Comparison of ENCODE assay signal across 8 cellular contexts in genomic region chr17:8190506-8190905, GRCh38. TPM values are rescaled to one million over a fixed set of nuclear protein-coding genes. Genes with fewer than 3 reads are reported as not detected.
DNase-seq lines count a peak whose midpoint lies in the region; FAIRE-seq and TF ChIP-seq lines count a peak whose summit lies in the region.

No MANE protein-coding gene starts in this region.

- H3K27ac Mint-ChIP-seq in activated T-cell treated with anti-CD3 and anti-CD28 coated beads, Interleukin-2, amount 50 U/mL, for 24 hours: peak overlapping the region; percentile 93
- H3K27ac Mint-ChIP-seq in activated naive CD8-positive, alpha-beta T cell treated with anti-CD3 and anti-CD28 coated beads for 36 hours: peak overlapping the region; percentile 90

- peak overlapping the region in 2 of 3 experiments; percentile 10 to 56 for H3K4me3 ChIP-seq in keratinocyte (ENCODE audit: control insufficient read depth in 2 of 3, extremely low read depth in 1 of 3, insufficient read depth in 2 of 3, low read depth in 1 of 3, low read length in 3 of 3)
- H3K4me3 ChIP-seq in thyroid gland (replicated peaks in 1 of 3): peak overlapping the region in 1 of 3 donors; percentile 95

- TF ChIP-seq POLR2A in thyroid gland (IDR thresholded peaks at IDR 0.05): no peak

- peak overlapping the region; percentile 53 for H2AFZ ChIP-seq in keratinocyte (ENCODE audit: control insufficient read depth, low read length)

- intact Hi-C loops in thyroid gland (cut with DNase I): no loop called here

- H3K9me1 ChIP-seq in keratinocyte (ENCODE audit: control insufficient read depth, extremely low read depth, insufficient read depth, low read length): no peaks in the 10 kb centered on the region

- H3K27ac ChIP-seq in keratinocyte (ENCODE audit: control insufficient read depth, insufficient read depth, low read length) (peak overlapping the region; percentile 32), thyroid gland (peak overlapping the region; percentile 46 to 99 (median 68))

- H3K79me2 ChIP-seq in keratinocyte (ENCODE audit: control insufficient read depth, insufficient read depth, low read length): peaks cover 14% of the 10 kb centered on the region

- H3K27me3 ChIP-seq in keratinocyte (ENCODE audit: control insufficient read depth, extremely low read depth, insufficient read depth, low read length) (no peaks in the 10 kb centered on the region), thyroid gland (no peaks in the 10 kb centered on the region)

- no peaks in the 10 kb centered on the region for H3K9me3 Mint-ChIP-seq in activated T-cell treated with anti-CD3 and anti-CD28 coated beads, Interleukin-2, amount 50 U/mL, for 24 hours
- no peaks in the 10 kb centered on the region for H3K9me3 Mint-ChIP-seq in activated naive CD8-positive, alpha-beta T cell treated with anti-CD3 and anti-CD28 coated beads for 36 hours

- H3K9me3 ChIP-seq in keratinocyte (ENCODE audit: control insufficient read depth, low read depth, low read length) (no peaks in the 10 kb centered on the region), thyroid gland (no peaks in the 10 kb centered on the region)

- peak overlapping the region; percentile 82 for H3K4me2 ChIP-seq in keratinocyte (ENCODE audit: control insufficient read depth, extremely low read depth, insufficient read depth, low read depth, low read length)

- TF ChIP-seq CTCF in keratinocyte (optimal IDR thresholded peaks at IDR 0.05 in 1 of 3, IDR thresholded peaks at IDR 0.05 in 1 of 3, conservative IDR thresholded peaks at IDR 0.05 in 1 of 3; ENCODE audit: extremely low read depth in 1 of 3, insufficient read depth in 2 of 3, low read length in 3 of 3): no peak
- no peak for TF ChIP-seq CTCF in thyroid gland (IDR thresholded peaks at IDR 0.05)

- H3K4me1 ChIP-seq in keratinocyte (ENCODE audit: control insufficient read depth, extremely low read depth, insufficient read depth, low read length) (peaks cover 32% of the 10 kb centered on the region), thyroid gland (peaks cover 20 to 41% of the 10 kb centered on the region in 2 donors)

- dilution Hi-C loops in keratinocyte (cut with MboI; ENCODE audit: extremely low pct_ligation_motif_present, low sequenced_read_pairs): no loop called here

- H3K4me3 Mint-ChIP-seq in activated T-cell treated with anti-CD3 and anti-CD28 coated beads, Interleukin-2, amount 50 U/mL, for 24 hours: no peak overlapping the region
- H3K4me3 Mint-ChIP-seq in activated naive CD8-positive, alpha-beta T cell treated with anti-CD3 and anti-CD28 coated beads for 36 hours: no peak overlapping the region

- H3K36me3 ChIP-seq in keratinocyte (ENCODE audit: control insufficient read depth in 2 of 2, extremely low read depth in 1 of 2, insufficient read depth in 2 of 2, low read length in 2 of 2) (no peaks in the 10 kb centered on the region), thyroid gland (no peaks in the 10 kb centered on the region)

- H3K9ac ChIP-seq in keratinocyte (ENCODE audit: control insufficient read depth, extremely low read depth, insufficient read depth, low read length): no peak overlapping the region

- no peak for FAIRE-seq in keratinocyte (lab: Jason Lieb, UNC)
- no peak for FAIRE-seq in RCC 7860 (lab: Jason Lieb, UNC)

- 48 to 49% methylated on average over 6 of the region's 6 CpGs for WGBS in thyroid gland, 2 donors

- peaks cover 2% of the 10 kb centered on the region for H3K36me3 Mint-ChIP-seq in activated T-cell treated with anti-CD3 and anti-CD28 coated beads, Interleukin-2, amount 50 U/mL, for 24 hours (ENCODE audit: low read depth)
- no peaks in the 10 kb centered on the region for H3K36me3 Mint-ChIP-seq in activated naive CD8-positive, alpha-beta T cell treated with anti-CD3 and anti-CD28 coated beads for 36 hours

- H3K27me3 Mint-ChIP-seq in activated T-cell treated with anti-CD3 and anti-CD28 coated beads, Interleukin-2, amount 50 U/mL, for 24 hours: no peaks in the 10 kb centered on the region
- H3K27me3 Mint-ChIP-seq in activated naive CD8-positive, alpha-beta T cell treated with anti-CD3 and anti-CD28 coated beads for 36 hours: no peaks in the 10 kb centered on the region

- H3K4me1 Mint-ChIP-seq in activated T-cell treated with anti-CD3 and anti-CD28 coated beads, Interleukin-2, amount 50 U/mL, for 24 hours (ENCODE audit: low read depth): peaks cover 11% of the 10 kb centered on the region
- peaks cover 10% of the 10 kb centered on the region for H3K4me1 Mint-ChIP-seq in activated naive CD8-positive, alpha-beta T cell treated with anti-CD3 and anti-CD28 coated beads for 36 hours

- H4K20me1 ChIP-seq in keratinocyte (ENCODE audit: control insufficient read depth, extremely low read depth, insufficient read depth, low read length): no peaks in the 10 kb centered on the region

- no peak for DNase-seq in activated T-cell treated with anti-CD3 and anti-CD28 coated beads, Interleukin-2, amount 50 U/mL, for 24 hours
- DNase-seq in activated T-cell treated with anti-CD3 and anti-CD28 coated beads for 4 hours: no peak
- DNase-seq in activated naive CD8-positive, alpha-beta T cell treated with anti-CD3 and anti-CD28 coated beads for 36 hours: no peak
- DNase-seq in keratinocyte (ENCODE audit: low read depth, low spot score): no peak
- DNase-seq in thyroid gland: no peak
- no peak for DNase-seq in RCC 7860 (ENCODE audit: low spot score)
- no peak for DNase-seq in NCI-H1417 treated with DMSO at 0.1 percent for 48 hours (lab: John Stamatoyannopoulos, UW)
- DNase-seq in NCI-H510A treated with DMSO at 0.1 percent for 48 hours (lab: John Stamatoyannopoulos, UW): no peak

RNA-seq across cellular contexts. Expression of gene BORCS6, which starts 0.5 kb away (rescaled TPM):
- total RNA-seq in activated naive CD8-positive, alpha-beta T cell treated with anti-CD3 and anti-CD28 coated beads for 36 hours: 1 to 10 TPM; 5.1 to 5.2 TPM
- polyA plus RNA-seq in keratinocyte: 4.2 to 6.3 TPM (median 5.5 TPM) in 3 replicates
- 0.90 TPM for polyA plus RNA-seq in keratinocyte (2011; ENCODE audit: low read depth)
- polyA plus RNA-seq in keratinocyte (2011; cell fraction: cytosol; rRNA removed): 3.3 and 7.3 TPM in 2 replicates
- 4.4 and 5.6 TPM in 2 replicates for polyA plus RNA-seq in keratinocyte (2011; cell fraction: nucleus; rRNA removed)
- polyA plus RNA-seq in keratinocyte (2012; ENCODE audit: low replicate concordance): 4.5 and 6.5 TPM in 2 replicates
- 2.9 to 5.0 TPM (median 3.9 TPM) in 3 replicates for polyA minus RNA-seq in keratinocyte
- 10.6 TPM for polyA minus RNA-seq in keratinocyte (2011; cell fraction: cytosol; rRNA and poly(A)+ RNA removed)
- 3.3 and 3.4 TPM in 2 replicates for polyA minus RNA-seq in keratinocyte (2011; cell fraction: nucleus; rRNA and poly(A)+ RNA removed)
- 10 to 100 TPM in 3 of 4 donors, 1 to 10 TPM in 1; 7.7 to 17.0 (median 15.5) TPM for total RNA-seq in thyroid gland

RNA-seq across cellular contexts. Expression of gene TMEM107, which starts 14.3 kb away (rescaled TPM):
- 10 to 100 TPM; 26.0 to 26.3 TPM for total RNA-seq in activated naive CD8-positive, alpha-beta T cell treated with anti-CD3 and anti-CD28 coated beads for 36 hours
- polyA plus RNA-seq in keratinocyte: 16.2 to 21.8 TPM (median 19.0 TPM) in 3 replicates
- polyA plus RNA-seq in keratinocyte (2011; ENCODE audit: low read depth): 10.0 TPM
- 13.1 and 16.1 TPM in 2 replicates for polyA plus RNA-seq in keratinocyte (2011; cell fraction: cytosol; rRNA removed)
- 19.6 and 21.1 TPM in 2 replicates for polyA plus RNA-seq in keratinocyte (2011; cell fraction: nucleus; rRNA removed)
- polyA plus RNA-seq in keratinocyte (2012; ENCODE audit: low replicate concordance): 13.7 and 19.3 TPM in 2 replicates
- 20.1 to 94.3 TPM (median 45.7 TPM) in 3 replicates for polyA minus RNA-seq in keratinocyte
- polyA minus RNA-seq in keratinocyte (2011; cell fraction: cytosol; rRNA and poly(A)+ RNA removed): 44.7 TPM
- 48.4 and 76.6 TPM in 2 replicates for polyA minus RNA-seq in keratinocyte (2011; cell fraction: nucleus; rRNA and poly(A)+ RNA removed)
- 10 to 100 TPM; 19.7 to 34.7 (median 32.2) TPM for total RNA-seq in thyroid gland

RNA-seq across cellular contexts. Expression of gene AURKB, which starts 19.9 kb away (rescaled TPM):
- total RNA-seq in activated naive CD8-positive, alpha-beta T cell treated with anti-CD3 and anti-CD28 coated beads for 36 hours: 100 to 1,000 TPM; 177 to 181 TPM
- 1.4 to 28.2 TPM (median 12.6 TPM) in 3 replicates for polyA plus RNA-seq in keratinocyte
- not detected for polyA plus RNA-seq in keratinocyte (2011; ENCODE audit: low read depth)
- polyA plus RNA-seq in keratinocyte (2011; cell fraction: cytosol; rRNA removed): 3.8 and 4.2 TPM in 2 replicates
- 11.6 and 12.8 TPM in 2 replicates for polyA plus RNA-seq in keratinocyte (2011; cell fraction: nucleus; rRNA removed)
- polyA plus RNA-seq in keratinocyte (2012; ENCODE audit: low replicate concordance): 0.25 and 28.3 TPM in 2 replicates
- 2.1 to 22.7 TPM (median 7.9 TPM) in 3 replicates for polyA minus RNA-seq in keratinocyte
- polyA minus RNA-seq in keratinocyte (2011; cell fraction: cytosol; rRNA and poly(A)+ RNA removed): 7.1 TPM
- polyA minus RNA-seq in keratinocyte (2011; cell fraction: nucleus; rRNA and poly(A)+ RNA removed): 0.70 and 5.2 TPM in 2 replicates
- 1 to 10 TPM in 1 of 4 donors, not detected in 3; 6.0 TPM for total RNA-seq in thyroid gland

RNA-seq across cellular contexts. Expression of gene VAMP2, which starts 27.8 kb away (rescaled TPM):
- 10 to 100 TPM; 27.7 to 28.4 TPM for total RNA-seq in activated naive CD8-positive, alpha-beta T cell treated with anti-CD3 and anti-CD28 coated beads for 36 hours
- 8.1 to 10.4 TPM (median 9.8 TPM) in 3 replicates for polyA plus RNA-seq in keratinocyte
- polyA plus RNA-seq in keratinocyte (2011; ENCODE audit: low read depth): 4.8 TPM
- 18.2 and 18.5 TPM in 2 replicates for polyA plus RNA-seq in keratinocyte (2011; cell fraction: cytosol; rRNA removed)
- polyA plus RNA-seq in keratinocyte (2011; cell fraction: nucleus; rRNA removed): 25.2 and 27.5 TPM in 2 replicates
- polyA plus RNA-seq in keratinocyte (2012; ENCODE audit: low replicate concordance): 17.1 and 41.4 TPM in 2 replicates
- polyA minus RNA-seq in keratinocyte: 4.3 to 11.4 TPM (median 5.8 TPM) in 3 replicates
- polyA minus RNA-seq in keratinocyte (2011; cell fraction: cytosol; rRNA and poly(A)+ RNA removed): 3.6 TPM
- polyA minus RNA-seq in keratinocyte (2011; cell fraction: nucleus; rRNA and poly(A)+ RNA removed): 3.1 and 5.4 TPM in 2 replicates
- 10 to 100 TPM; 30.6 to 35.2 (median 33.4) TPM for total RNA-seq in thyroid gland

RNA-seq across cellular contexts. Expression of gene PER1, which starts 38.3 kb away (rescaled TPM):
- total RNA-seq in activated naive CD8-positive, alpha-beta T cell treated with anti-CD3 and anti-CD28 coated beads for 36 hours: 10 to 100 TPM; 55.7 to 56.1 TPM
- polyA plus RNA-seq in keratinocyte: 14.4 to 15.2 TPM (median 15.1 TPM) in 3 replicates
- polyA plus RNA-seq in keratinocyte (2011; ENCODE audit: low read depth): 112 TPM
- polyA plus RNA-seq in keratinocyte (2011; cell fraction: cytosol; rRNA removed): 6.8 and 12.7 TPM in 2 replicates
- polyA plus RNA-seq in keratinocyte (2011; cell fraction: nucleus; rRNA removed): 50.1 and 90.1 TPM in 2 replicates
- 24.3 and 51.6 TPM in 2 replicates for polyA plus RNA-seq in keratinocyte (2012; ENCODE audit: low replicate concordance)
- 29.9 to 138 TPM (median 46.3 TPM) in 3 replicates for polyA minus RNA-seq in keratinocyte
- polyA minus RNA-seq in keratinocyte (2011; cell fraction: cytosol; rRNA and poly(A)+ RNA removed): 38.8 TPM
- polyA minus RNA-seq in keratinocyte (2011; cell fraction: nucleus; rRNA and poly(A)+ RNA removed): 61.0 and 101 TPM in 2 replicates
- total RNA-seq in thyroid gland: 100 to 1,000 TPM in 3 of 4 donors, 10 to 100 TPM in 1; 85.2 to 148 (median 137) TPM

Comparison
In these comparisons a context has a peak if more than half of its experiments do, and no peak if none do; other contexts are left out.
1. RNA of gene AURKB, which starts 19.9 kb away (total RNA-seq): 177 to 181 TPM in activated naive CD8-positive, alpha-beta T cell treated with anti-CD3 and anti-CD28 coated beads for 36 hours; 6.0 TPM in thyroid gland; every median in the first group is over 10 times any median in the second.